27 cellular contexts compared by ENCODE assay signal in genomic region chr7:47145326-47145725, GRCh38.
"Had no signal": no experiment of that assay in that cellular context is flagged by ENCODE, and none has a peak within 500 bp of the region (broad histone marks: within the 10 kb centered on the region; RNA-seq: fewer than 3 reads in every experiment).

No MANE protein-coding gene starts in this region.

- H3K36me3 ChIP-seq: breast epithelium, heart right ventricle, neural progenitor cell, thyroid gland, upper lobe of left lung had no signal

- H2AFZ ChIP-seq: neural progenitor cell, parathyroid adenoma had no signal

- DNase-seq: activated CD4-positive, alpha-beta T cell treated with anti-CD3 and anti-CD28 coated beads for 4 hours; activated CD4-positive, alpha-beta T cell treated with anti-CD3 and anti-CD28 coated beads, Interleukin-2, amount 50 U/mL, for 4 hours; activated naive CD4-positive, alpha-beta T cell; activated T-cell treated with anti-CD3 and anti-CD28 coated beads for 4 hours; activated T-cell treated with anti-CD3 and anti-CD28 coated beads, Interleukin-2, amount 50 U/mL, for 72 hours; central memory CD4-positive, alpha-beta T cell; foreskin melanocyte; heart right ventricle; natural killer cell; occipital lobe; psoas muscle; right cardiac atrium; stimulated activated CD4-positive, alpha-beta T cell treated with anti-CD3 and anti-CD28 coated beads, Interleukin-12 subunit alpha, Interleukin-12 subunit beta, amount 100 ng/mL, for 4 hours; stimulated activated CD4-positive, alpha-beta T cell treated with anti-CD3 and anti-CD28 coated beads, Interleukin-4, amount 100 ng/mL, for 24 hours; stimulated activated naive CD8-positive, alpha-beta T cell treated with anti-CD3 and anti-CD28 coated beads, Interleukin-15, amount 100 ng/mL, for 72 hours; T-helper 9 cell; thyroid gland; upper lobe of left lung had no signal

- H3K9me3 ChIP-seq: breast epithelium, heart right ventricle, psoas muscle, thyroid gland, upper lobe of left lung had no signal

- H3K4me3 ChIP-seq: breast epithelium, heart right ventricle, neural progenitor cell, psoas muscle, skin epidermis, thyroid gland, upper lobe of left lung had no signal

- H3K4me2 ChIP-seq: neural progenitor cell had no signal

- FAIRE-seq: endothelial cell of umbilical vein, TTC549 had no signal

- H3K27me3 ChIP-seq: breast epithelium, heart right ventricle, thyroid gland, upper lobe of left lung had no signal

- H3K9ac ChIP-seq: neural progenitor cell, parathyroid adenoma had no signal

- H3K4me1 ChIP-seq: breast epithelium, neural progenitor cell, psoas muscle, thyroid gland had no signal

- ATAC-seq: activated naive CD4-positive, alpha-beta T cell treated with anti-CD3 and anti-CD28 coated beads, Interleukin-2, amount 50 U/mL, for 72 hours; activated T-cell treated with anti-CD3 and anti-CD28 coated beads, Interleukin-2, amount 50 U/mL, for 72 hours; natural killer cell; psoas muscle; stimulated activated effector memory CD8-positive, alpha-beta T cell treated with anti-CD3 and anti-CD28 coated beads, Interleukin-12 subunit alpha, Interleukin-12 subunit beta, amount 100 ng/mL, for 72 hours; stimulated activated naive CD8-positive, alpha-beta T cell treated with anti-CD3 and anti-CD28 coated beads, Interleukin-15, amount 100 ng/mL, for 72 hours had no signal

- H3K27ac ChIP-seq: breast epithelium, heart right ventricle, neural progenitor cell, parathyroid adenoma, psoas muscle, thyroid gland, upper lobe of left lung, VCaP had no signal
